ENCODE assay signal across 9 cellular contexts in the genomic region with DNA sequence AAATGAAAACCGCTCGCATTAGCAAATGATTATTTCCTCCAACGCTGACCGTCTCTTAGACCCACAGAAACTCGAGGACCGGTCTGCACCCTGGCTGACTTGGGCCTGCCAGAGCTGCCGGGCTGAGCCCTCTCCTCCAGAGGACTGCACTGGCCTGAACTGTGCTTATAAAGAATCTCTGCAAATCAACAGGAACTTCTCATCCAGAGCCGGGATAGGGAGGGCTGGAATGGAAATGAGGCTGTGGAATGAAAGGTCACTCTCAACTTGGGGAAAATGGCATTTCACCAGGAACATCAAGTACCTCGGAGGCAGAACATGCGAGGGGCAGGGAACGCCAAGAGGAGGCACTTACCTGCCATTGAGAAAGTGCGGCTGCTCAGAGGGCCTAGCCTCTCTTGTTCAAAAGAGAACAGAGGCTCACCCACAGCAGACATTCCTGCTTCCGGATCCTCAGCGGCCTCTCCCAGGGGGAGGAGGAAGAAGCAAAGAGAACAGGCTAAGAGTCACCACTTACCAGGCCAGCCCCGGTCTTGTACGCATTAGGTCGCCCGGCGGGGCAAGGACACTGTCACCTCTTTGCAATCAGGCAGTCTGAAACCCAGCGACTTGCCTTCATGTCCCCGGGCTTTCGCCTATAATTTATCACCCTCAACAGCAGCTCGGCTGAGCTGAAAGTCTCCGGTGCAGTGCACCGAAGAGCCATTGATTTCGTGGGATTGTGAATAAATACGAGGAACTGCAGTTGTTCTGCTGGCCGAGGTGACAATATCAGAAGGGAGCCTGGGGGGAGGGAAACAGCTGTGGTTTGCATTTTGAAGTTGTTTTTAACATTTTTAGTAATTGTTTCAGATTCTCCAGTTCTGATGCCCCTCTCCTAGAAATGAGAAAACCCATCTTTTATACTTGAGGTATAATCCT. TPM values are rescaled to one million over a fixed set of nuclear protein-coding genes. Genes with fewer than 3 reads are reported as not detected.
A peak's percentile ranks its signal among the peaks of the same experiment; 100 is the strongest.
DNase-seq lines count a peak whose midpoint lies in the region; ATAC-seq and TF ChIP-seq lines count a peak whose summit lies in the region.
"Had no signal": no experiment of that assay in that cellular context is flagged by ENCODE, and none has a peak within 500 bp of the region (broad histone marks: within the 10 kb centered on the region; RNA-seq: fewer than 3 reads in every experiment).

No MANE protein-coding gene starts in this region.

- H3K4me1 Mint-ChIP-seq in HFFc6 (ENCODE audit: low read depth) (peaks cover 80% of the 10 kb centered on the region), mesothelial cell of epicardium (peaks cover 75% of the 10 kb centered on the region)

- 17 to 21% methylated on average over 28 of the region's 28 CpGs for WGBS in esophagus, 2 donors
- WGBS in thymus: 70% methylated on average over 28 of the region's 28 CpGs

- H3K9me3 Mint-ChIP-seq in HFFc6: peaks cover 4% of the 10 kb centered on the region; the same call in 1 of the 2 replicates
- H3K9me3 Mint-ChIP-seq in mesothelial cell of epicardium: no peaks in the 10 kb centered on the region

- peaks cover 65% of the 10 kb centered on the region for H3K79me2 ChIP-seq in ACC112 (ENCODE audit: control insufficient read depth, insufficient read depth, low read length, unreplicated experiment)

- peak; percentile 58 for DNase-seq in HFFc6
- peak; percentile 24 for DNase-seq in WERI-Rb-1
- DNase-seq in mesothelial cell of epicardium (ENCODE audit: low spot score in 2 of 2, unreplicated experiment in 2 of 2): peak in 1 of 2 experiments; percentile 53
- DNase-seq in KG1 (lab: John Stamatoyannopoulos, UW): no peak

- H3K36me3 ChIP-seq in ACC112 (ENCODE audit: insufficient read depth, low read length) (no peaks in the 10 kb centered on the region), WERI-Rb-1 (no peaks in the 10 kb centered on the region; the same call in none of the 2 replicates), esophagus (ENCODE audit: control insufficient read depth in 2 of 2, insufficient read depth in 2 of 2, low read length in 1 of 2) (no peaks in the 10 kb centered on the region), thymus (ENCODE audit: control insufficient read depth, insufficient read depth) (no peaks in the 10 kb centered on the region)

- TF ChIP-seq CTCF in HFFc6 (IDR thresholded peaks at IDR 0.05) (no peak), WERI-Rb-1 (IDR thresholded peaks at IDR 0.05; ENCODE audit: low read depth, low read length) (no peak), mesothelial cell of epicardium (IDR thresholded peaks at IDR 0.05; ENCODE audit: unreplicated experiment) (no peak)

- H3K9me3 ChIP-seq in WERI-Rb-1 (ENCODE audit: severe bottlenecking) (no peaks in the 10 kb centered on the region), esophagus (ENCODE audit: control insufficient read depth in 2 of 2, insufficient read depth in 1 of 2, low read depth in 1 of 2, low read length in 1 of 2) (peaks cover 0 to 2% of the 10 kb centered on the region in 2 donors), thymus (ENCODE audit: control insufficient read depth) (no peaks in the 10 kb centered on the region)

- H3K27ac Mint-ChIP-seq in HFFc6: peak overlapping the region; percentile 98
- H3K27ac Mint-ChIP-seq in mesothelial cell of epicardium: peak overlapping the region; percentile 100

- peaks cover 17% of the 10 kb centered on the region for H3K36me3 Mint-ChIP-seq in HFFc6 (ENCODE audit: low read depth)
- H3K36me3 Mint-ChIP-seq in mesothelial cell of epicardium: peaks cover 9% of the 10 kb centered on the region

- H3K4me1 ChIP-seq in ACC112 (ENCODE audit: control insufficient read depth, insufficient read depth, low read length, unreplicated experiment): peaks cover 69% of the 10 kb centered on the region
- peaks cover 10 to 32% of the 10 kb centered on the region in 2 donors for H3K4me1 ChIP-seq in esophagus (ENCODE audit: control insufficient read depth in 2 of 2, insufficient read depth in 2 of 2, low read length in 1 of 2)
- peaks cover 8% of the 10 kb centered on the region for H3K4me1 ChIP-seq in thymus (ENCODE audit: control insufficient read depth, insufficient read depth, low read length)

- no peak for ATAC-seq in GM21786 (IDR thresholded peaks at IDR 0.05; ENCODE audit: unreplicated experiment)
- ATAC-seq: GM12878 had no signal

- H3K4me3 ChIP-seq in ACC112 (ENCODE audit: low read depth, low read length) (peak overlapping the region; percentile 17), WERI-Rb-1 (ENCODE audit: low read depth, low read length) (no peak overlapping the region), esophagus (ENCODE audit: low read depth in 1 of 2, low read length in 2 of 2) (peak overlapping the region; percentile 23 to 43), thymus (ENCODE audit: low read length) (no peak overlapping the region)
- H3K4me3 ChIP-seq: GM12878 had no signal

- H3K27me3 ChIP-seq in ACC112 (ENCODE audit: insufficient read depth, low read length) (no peaks in the 10 kb centered on the region), WERI-Rb-1 (ENCODE audit: insufficient read depth, low read depth, severe bottlenecking) (no peaks in the 10 kb centered on the region), esophagus (ENCODE audit: control insufficient read depth in 1 of 2, insufficient read depth in 2 of 2, low read length in 2 of 2) (no peaks in the 10 kb centered on the region), thymus (ENCODE audit: control insufficient read depth, insufficient read depth) (no peaks in the 10 kb centered on the region)

- no peak overlapping the region for H2AFZ ChIP-seq in ACC112 (ENCODE audit: low read length, unreplicated experiment)

- H3K27ac ChIP-seq in ACC112 (ENCODE audit: low read depth, low read length): peak overlapping the region; percentile 99
- H3K27ac ChIP-seq in WERI-Rb-1: peak overlapping the region; percentile 67
- peak overlapping the region; percentile 98 to 100 for H3K27ac ChIP-seq in esophagus (ENCODE audit: low read depth in 2 of 2, low read length in 1 of 2)
- H3K27ac ChIP-seq in thymus (ENCODE audit: low read depth): peak overlapping the region; percentile 77

- H3K4me3 Mint-ChIP-seq in HFFc6 (peak overlapping the region; percentile 80), mesothelial cell of epicardium (peak overlapping the region; percentile 47)

- peaks cover 15% of the 10 kb centered on the region for H3K27me3 Mint-ChIP-seq in HFFc6 (ENCODE audit: insufficient read depth)
- H3K27me3 Mint-ChIP-seq in mesothelial cell of epicardium (ENCODE audit: low read depth): no peaks in the 10 kb centered on the region

RNA-seq across cellular contexts. Expression of a gene that starts 37.6 kb away (rescaled TPM):
- total RNA-seq in HFFc6 (2021; fragmentation: NEBNext Ultra II Directional; extraction: Animal tissue kit (Norgen Biotek cat#: 25700)): 10 to 100 TPM; 27.8 to 38.3 (median 34.8) TPM
- polyA plus RNA-seq in esophagus: 10 to 100 TPM in 1 of 2 donors, 1 to 10 TPM in 1; 8.8 to 18.7 TPM
- total RNA-seq in mesothelial cell of epicardium: 119 to 120 TPM (median 119 TPM) in 3 replicates
- polyA plus RNA-seq in thymus: 28.5 TPM

Comparison
In these comparisons a context has a peak if more than half of its experiments do, and no peak if none do; other contexts are left out.
1. H3K4me3 ChIP-seq: peak in ACC112 (single experiment) and esophagus (2 of 2); none in WERI-Rb-1 (single experiment) and thymus (single experiment).
2. Peak in every context shown above with its lines, with median percentiles within 50 percentile points of each other: H3K27ac ChIP-seq.